In genomic region chr4:102500371-102501175, GRCh38 we compare ENCODE assay signal across 8 cellular contexts. TPM values are rescaled to one million over a fixed set of nuclear protein-coding genes. Genes with fewer than 3 reads are reported as not detected.
DNase-seq lines count a peak whose midpoint lies in the region; ATAC-seq and TF ChIP-seq lines count a peak whose summit lies in the region.

No MANE protein-coding gene starts in this region.

- peaks cover 36% of the 10 kb centered on the region for H3K36me3 Mint-ChIP-seq in activated T-cell treated with anti-CD3 and anti-CD28 coated beads, Interleukin-2, amount 50 U/mL, for 24 hours (ENCODE audit: low read depth)

- peak; percentile 15 for ATAC-seq in GM18858 (IDR thresholded peaks at IDR 0.05; ENCODE audit: unreplicated experiment)
- ATAC-seq in HG03045 (IDR thresholded peaks at IDR 0.05; ENCODE audit: unreplicated experiment), result peak; percentile 31

- H3K4me1 ChIP-seq in esophagus squamous epithelium (peaks cover 11 to 65% (median 18%) of the 10 kb centered on the region in 3 donors), thyroid gland (peaks cover 22 to 24% of the 10 kb centered on the region in 2 donors)

- intact Hi-C loops in esophagus squamous epithelium (cut with DNase I), result loop anchor here (5.0 kb wide), 1 partner anchor 327 kb away; the partner anchor contains the start of gene UBE2D3
- intact Hi-C loops in thyroid gland (cut with DNase I), result no loop called here

- H3K27ac ChIP-seq in esophagus squamous epithelium (peak overlapping the region; percentile 99 to 100 (median 99)), thyroid gland (peak overlapping the region; percentile 95 to 98 (median 97))

- no peak for TF ChIP-seq POLR2A in esophagus squamous epithelium (IDR thresholded peaks at IDR 0.05)
- TF ChIP-seq POLR2A in thyroid gland (IDR thresholded peaks at IDR 0.05), result no peak

- TF ChIP-seq CTCF in AG09319 (IDR thresholded peaks at IDR 0.05; ENCODE audit: low read depth, low read length) (peak; percentile 5), esophagus squamous epithelium (IDR thresholded peaks at IDR 0.05) (peak in 2 of 6 experiments; percentile 15 to 29), thyroid gland (IDR thresholded peaks at IDR 0.05) (peak in 1 of 6 experiments; percentile 16)

- DNase-seq in AG09319 (ENCODE audit: extremely low read depth, low read depth), result peak; percentile 23
- DNase-seq in NCI-H2227 (lab: John Stamatoyannopoulos, UW; ENCODE audit: unreplicated experiment), result peak; percentile 55
- DNase-seq in activated T-cell treated with anti-CD3 and anti-CD28 coated beads, Interleukin-2, amount 50 U/mL, for 24 hours, result peak; percentile 53
- DNase-seq in esophagus squamous epithelium (lab: John Stamatoyannopoulos, UW), result no peak
- DNase-seq in myocyte (ENCODE audit: low read depth), result peak; percentile 85
- DNase-seq in thyroid gland, result peak; percentile 48 to 58

- H3K9me3 ChIP-seq in esophagus squamous epithelium (no peaks in the 10 kb centered on the region), thyroid gland (no peaks in the 10 kb centered on the region)

- peak overlapping the region; percentile 80 to 97 (median 96) for H3K4me3 ChIP-seq in esophagus squamous epithelium
- peak overlapping the region; percentile 37 to 63 (median 41) for H3K4me3 ChIP-seq in thyroid gland (replicated peaks in 1 of 3)

- no peaks in the 10 kb centered on the region for H3K36me3 ChIP-seq in esophagus squamous epithelium
- no peaks in the 10 kb centered on the region for H3K36me3 ChIP-seq in thyroid gland

- peaks cover 8% of the 10 kb centered on the region for H3K9me3 Mint-ChIP-seq in activated T-cell treated with anti-CD3 and anti-CD28 coated beads, Interleukin-2, amount 50 U/mL, for 24 hours

- 14 to 17% methylated on average over 9 to 16 of the region's 39 CpGs for WGBS in esophagus squamous epithelium, 2 donors
- 9 to 23% methylated on average over 9 to 32 of the region's 39 CpGs for WGBS in thyroid gland, 2 donors

- H3K27me3 Mint-ChIP-seq in activated T-cell treated with anti-CD3 and anti-CD28 coated beads, Interleukin-2, amount 50 U/mL, for 24 hours, result no peaks in the 10 kb centered on the region

- peak overlapping the region; percentile 69 for H3K4me3 Mint-ChIP-seq in activated T-cell treated with anti-CD3 and anti-CD28 coated beads, Interleukin-2, amount 50 U/mL, for 24 hours

- peaks cover 32% of the 10 kb centered on the region for H3K4me1 Mint-ChIP-seq in activated T-cell treated with anti-CD3 and anti-CD28 coated beads, Interleukin-2, amount 50 U/mL, for 24 hours (ENCODE audit: low read depth)

- H3K27ac Mint-ChIP-seq in activated T-cell treated with anti-CD3 and anti-CD28 coated beads, Interleukin-2, amount 50 U/mL, for 24 hours, result peak overlapping the region; percentile 83

- H3K27me3 ChIP-seq in esophagus squamous epithelium (no peaks in the 10 kb centered on the region), thyroid gland (no peaks in the 10 kb centered on the region)

RNA-seq across cellular contexts. Expression of gene NFKB1, which starts 0.6 kb away (rescaled TPM):
- total RNA-seq in esophagus squamous epithelium, result 10 to 100 TPM; 33.5 to 47.5 (median 41.4) TPM
- total RNA-seq in myocyte, result 25.5 and 33.4 TPM in 2 replicates
- 20.0 TPM for polyA plus RNA-seq in myocyte (2012)
- 10 to 100 TPM; 33.5 to 50.0 (median 41.8) TPM for total RNA-seq in thyroid gland
